In the genomic region with DNA sequence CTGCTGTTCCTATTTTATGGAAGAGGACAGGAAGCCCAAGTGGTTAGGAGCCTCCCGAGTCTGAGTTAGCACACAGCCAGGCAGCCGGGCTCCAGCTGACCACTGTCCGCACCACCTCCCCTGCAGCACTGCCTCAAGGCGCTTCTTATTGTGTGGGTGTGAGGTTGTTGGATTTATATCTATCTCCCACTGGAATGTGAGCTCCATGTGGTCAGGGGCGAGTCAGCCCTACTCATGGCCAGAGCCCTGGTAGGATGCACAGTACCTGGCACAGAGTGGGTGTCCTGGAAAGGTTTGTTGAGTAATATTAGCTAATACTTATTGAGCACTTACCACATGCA, we compare ENCODE assay signal across 14 cellular contexts. TPM values are rescaled to one million over a fixed set of nuclear protein-coding genes. Genes with fewer than 3 reads are reported as not detected.
A peak's percentile ranks its signal among the peaks of the same experiment; 100 is the strongest.
DNase-seq lines count a peak whose midpoint lies in the region; TF ChIP-seq lines count a peak whose summit lies in the region.
"Had no signal": no experiment of that assay in that cellular context is flagged by ENCODE, and none has a peak within 500 bp of the region (broad histone marks: within the 10 kb centered on the region; RNA-seq: fewer than 3 reads in every experiment).

No MANE protein-coding gene starts in this region.

- no peaks in the 10 kb centered on the region for H3K9me3 ChIP-seq in suprapubic skin

- H3K4me3 ChIP-seq in suprapubic skin, result no peak overlapping the region
- H3K4me3 ChIP-seq: GM12878 had no signal

- no peak for TF ChIP-seq POLR2A in suprapubic skin (IDR thresholded peaks at IDR 0.05)

- no peak for TF ChIP-seq EP300 in suprapubic skin (IDR thresholded peaks at IDR 0.05)

- peak overlapping the region; percentile 81 for H3K27ac ChIP-seq in suprapubic skin

- WGBS in suprapubic skin, result 76% methylated on average over 3 of the region's 5 CpGs

- H3K36me3 ChIP-seq in suprapubic skin, result no peaks in the 10 kb centered on the region

- DNase-seq in HS-5 (ENCODE audit: low read depth), result peak; percentile 42
- peak; percentile 96 for DNase-seq in amniotic epithelial cell (ENCODE audit: low read depth)
- peak; percentile 40 for DNase-seq in glomerular visceral epithelial cell (ENCODE audit: extremely low spot score)
- DNase-seq in suprapubic skin (ENCODE audit: low spot score in 2 of 2), result peak in 1 of 2 donors; percentile 61
- no peak for DNase-seq in hypothalamus (lab: John Stamatoyannopoulos, UW)
- DNase-seq in DMS53 (lab: John Stamatoyannopoulos, UW), result no peak
- DNase-seq in stimulated activated naive CD4-positive, alpha-beta T cell (lab: John Stamatoyannopoulos, UW), result no peak
- DNase-seq: activated CD4-positive, alpha-beta T cell treated with anti-CD3 and anti-CD28 coated beads for 4 hours; activated T-cell treated with anti-CD3 and anti-CD28 coated beads, Interleukin-2, amount 50 U/mL, for 4 hours; amniotic stem cell; HCEC 1CT; KBM-7; NCI-H1930 had no signal

- no peak for TF ChIP-seq CTCF in suprapubic skin (IDR thresholded peaks at IDR 0.05)

- peaks cover 61% of the 10 kb centered on the region for H3K4me1 ChIP-seq in suprapubic skin

- H3K27me3 ChIP-seq in suprapubic skin, result no peaks in the 10 kb centered on the region

RNA-seq across cellular contexts. Expression of a gene that starts 9.7 kb away (rescaled TPM):
- 10 to 100 TPM; 25.3 to 93.8 (median 47.6) TPM for total RNA-seq in suprapubic skin

RNA-seq across cellular contexts. Expression of a gene that starts 59.1 kb away (rescaled TPM):
- 10 to 100 TPM; 16.7 to 28.3 (median 27.5) TPM for total RNA-seq in suprapubic skin

Comparison
In these comparisons a context has a peak if more than half of its experiments do, and no peak if none do; other contexts are left out.
1. DNase-seq: peak in HS-5 (single experiment), amniotic epithelial cell (single experiment) and glomerular visceral epithelial cell (single experiment); none in hypothalamus (0 of 51), DMS53 (single experiment) and stimulated activated naive CD4-positive, alpha-beta T cell (0 of 6).